ENCODE assay signal across 1 cellular context in genomic region chr19:1857648-1858326, GRCh38.
TF ChIP-seq lines count a peak whose summit lies in the region.

No MANE protein-coding gene starts in this region.

TF ChIP-seq in GM12878, 131 proteins besides CTCF, POLR2A, EP300 and RAD21:
- TF ChIP-seq SP1 (IDR thresholded peaks at IDR 0.05; ENCODE audit: low read depth, low read length) (no peak), ATF7 (IDR thresholded peaks at IDR 0.05; ENCODE audit: low read depth) (no peak), TCF12 (IDR thresholded peaks at IDR 0.05; ENCODE audit: low read depth, low read length) (no peak), POLR2AphosphoS2 (IDR thresholded peaks at IDR 0.05; ENCODE audit: low read depth, low read length) (no peak), RCOR1 (conservative IDR thresholded peaks at IDR 0.05; ENCODE audit: low read depth, low read length) (no peak), GABPA (IDR thresholded peaks at IDR 0.05; ENCODE audit: low read depth) (no peak), SUPT20H (IDR thresholded peaks at IDR 0.05; ENCODE audit: borderline replicate concordance, control insufficient read depth, low read depth, low read length) (no peak), MTA2 (IDR thresholded peaks at IDR 0.05; ENCODE audit: low read depth) (no peak), EZH2 (IDR thresholded peaks at IDR 0.05; ENCODE audit: borderline replicate concordance, control insufficient read depth, low read depth, low read length) (no peak), KDM1A (IDR thresholded peaks at IDR 0.05; ENCODE audit: borderline replicate concordance) (no peak), HCFC1 (IDR thresholded peaks at IDR 0.05; ENCODE audit: low read length) (no peak), ZZZ3 (IDR thresholded peaks at IDR 0.05; ENCODE audit: control insufficient read depth, insufficient read length, low read depth) (no peak), RBBP5 (conservative IDR thresholded peaks at IDR 0.05) (no peak), MEF2B (IDR thresholded peaks at IDR 0.05; ENCODE audit: partially characterized antibody, poor library complexity, severe bottlenecking) (no peak)
- TF ChIP-seq, protein P1, sequence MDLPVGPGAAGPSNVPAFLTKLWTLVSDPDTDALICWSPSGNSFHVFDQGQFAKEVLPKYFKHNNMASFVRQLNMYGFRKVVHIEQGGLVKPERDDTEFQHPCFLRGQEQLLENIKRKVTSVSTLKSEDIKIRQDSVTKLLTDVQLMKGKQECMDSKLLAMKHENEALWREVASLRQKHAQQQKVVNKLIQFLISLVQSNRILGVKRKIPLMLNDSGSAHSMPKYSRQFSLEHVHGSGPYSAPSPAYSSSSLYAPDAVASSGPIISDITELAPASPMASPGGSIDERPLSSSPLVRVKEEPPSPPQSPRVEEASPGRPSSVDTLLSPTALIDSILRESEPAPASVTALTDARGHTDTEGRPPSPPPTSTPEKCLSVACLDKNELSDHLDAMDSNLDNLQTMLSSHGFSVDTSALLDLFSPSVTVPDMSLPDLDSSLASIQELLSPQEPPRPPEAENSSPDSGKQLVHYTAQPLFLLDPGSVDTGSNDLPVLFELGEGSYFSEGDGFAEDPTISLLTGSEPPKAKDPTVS (IDR thresholded peaks at IDR 0.05; ENCODE audit: low read depth, low read length) = no peak
- TF ChIP-seq, protein P2, sequence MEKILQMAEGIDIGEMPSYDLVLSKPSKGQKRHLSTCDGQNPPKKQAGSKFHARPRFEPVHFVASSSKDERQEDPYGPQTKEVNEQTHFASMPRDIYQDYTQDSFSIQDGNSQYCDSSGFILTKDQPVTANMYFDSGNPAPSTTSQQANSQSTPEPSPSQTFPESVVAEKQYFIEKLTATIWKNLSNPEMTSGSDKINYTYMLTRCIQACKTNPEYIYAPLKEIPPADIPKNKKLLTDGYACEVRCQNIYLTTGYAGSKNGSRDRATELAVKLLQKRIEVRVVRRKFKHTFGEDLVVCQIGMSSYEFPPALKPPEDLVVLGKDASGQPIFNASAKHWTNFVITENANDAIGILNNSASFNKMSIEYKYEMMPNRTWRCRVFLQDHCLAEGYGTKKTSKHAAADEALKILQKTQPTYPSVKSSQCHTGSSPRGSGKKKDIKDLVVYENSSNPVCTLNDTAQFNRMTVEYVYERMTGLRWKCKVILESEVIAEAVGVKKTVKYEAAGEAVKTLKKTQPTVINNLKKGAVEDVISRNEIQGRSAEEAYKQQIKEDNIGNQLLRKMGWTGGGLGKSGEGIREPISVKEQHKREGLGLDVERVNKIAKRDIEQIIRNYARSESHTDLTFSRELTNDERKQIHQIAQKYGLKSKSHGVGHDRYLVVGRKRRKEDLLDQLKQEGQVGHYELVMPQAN (conservative IDR thresholded peaks at IDR 0.05) = no peak
